22 cellular contexts compared by ENCODE assay signal in genomic region chr13:42417624-42418023, GRCh38.
"Had no signal": no experiment of that assay in that cellular context is flagged by ENCODE, and none has a peak within 500 bp of the region (broad histone marks: within the 10 kb centered on the region; RNA-seq: fewer than 3 reads in every experiment).

No MANE protein-coding gene starts in this region.

- H3K9me3 Mint-ChIP-seq: brain, T-cell had no signal

- FAIRE-seq: astrocyte had no signal

- H3K4me1 Mint-ChIP-seq: brain had no signal

- H3K27ac Mint-ChIP-seq: activated CD8-positive, alpha-beta memory T cell treated with anti-CD3 and anti-CD28 coated beads, Interleukin-2, amount 10 ng/mL, durations not matched to agents 7 days and 5 days; brain; T-cell had no signal

- H3K36me3 Mint-ChIP-seq: brain, T-cell had no signal

- H3K27me3 Mint-ChIP-seq: activated CD8-positive, alpha-beta memory T cell treated with anti-CD3 and anti-CD28 coated beads, Interleukin-2, amount 10 ng/mL, durations not matched to agents 7 days and 5 days; T-cell had no signal

- ATAC-seq: activated CD8-positive, alpha-beta memory T cell treated with anti-CD3 and anti-CD28 coated beads, Interleukin-2, amount 10 ng/mL, durations not matched to agents 7 days and 5 days; Panc1; Right ventricle myocardium inferior; T-cell had no signal

- DNase-seq: activated CD4-positive, CD25-positive, alpha-beta regulatory T cell; activated CD8-positive, alpha-beta memory T cell treated with anti-CD3 and anti-CD28 coated beads, Interleukin-2, amount 10 ng/mL, durations not matched to agents 7 days and 5 days; activated naive CD4-positive, alpha-beta T cell treated with anti-CD3 and anti-CD28 coated beads, Interleukin-2, amount 50 U/mL, for 16 hours; activated T-cell treated with anti-CD3 and anti-CD28 coated beads, Interleukin-2, amount 50 U/mL, for 48 hours; amygdala; MG63; MV-4-11; NCI-H1092 treated with DMSO at 0.1 percent for 48 hours; NCI-H1417 treated with DMSO at 0.1 percent for 48 hours; NCI-H1694; NCI-H2029; NCI-H2107; NCI-H345; NCI-H510A; NCI-H526 treated with DMSO at 0.1 percent for 48 hours; NCI-H82; RPMI8226; T-cell had no signal

- H3K4me3 Mint-ChIP-seq: activated CD8-positive, alpha-beta memory T cell treated with anti-CD3 and anti-CD28 coated beads, Interleukin-2, amount 10 ng/mL, durations not matched to agents 7 days and 5 days; brain; T-cell had no signal
